ENCODE assay signal across 22 cellular contexts in the genomic region with DNA sequence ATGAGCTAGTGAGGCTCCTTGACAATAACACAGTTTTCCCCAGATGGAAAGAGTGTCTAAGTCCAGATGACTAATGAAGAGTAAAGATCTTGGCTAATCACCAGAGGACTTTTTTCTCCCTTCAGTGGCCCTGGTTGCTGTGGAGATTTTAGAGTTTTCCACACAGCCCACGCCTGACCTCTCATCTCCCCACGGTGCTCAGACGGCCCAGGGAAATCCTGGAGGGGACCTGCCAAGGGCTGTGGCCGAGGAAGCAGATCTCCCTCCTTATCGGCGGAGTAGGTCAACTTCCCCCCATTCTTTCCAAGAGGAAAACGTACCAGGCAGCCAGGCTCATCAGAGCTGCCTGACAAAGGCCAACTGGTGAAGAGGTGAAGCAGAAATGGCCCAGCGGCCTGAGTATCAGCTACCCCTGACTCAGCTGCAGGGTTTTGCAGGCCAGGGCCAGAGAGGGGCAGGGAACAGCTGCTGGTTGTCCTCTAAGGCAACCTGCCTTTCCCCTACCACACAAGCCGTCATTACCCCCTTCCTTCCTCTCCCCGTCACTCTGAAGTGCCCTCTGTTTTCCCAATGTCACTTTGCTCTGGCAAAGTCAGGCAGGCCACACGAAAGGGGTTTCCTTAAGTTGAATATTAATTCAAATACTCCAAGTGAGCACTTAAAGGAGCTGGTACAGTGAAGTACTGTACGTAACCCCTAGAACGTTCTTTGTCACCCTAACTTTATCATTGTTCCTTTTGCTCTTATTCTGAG.
DNase-seq lines count a peak whose midpoint lies in the region; ATAC-seq and TF ChIP-seq lines count a peak whose summit lies in the region.
"Had no signal": no experiment of that assay in that cellular context is flagged by ENCODE, and none has a peak within 500 bp of the region (broad histone marks: within the 10 kb centered on the region; RNA-seq: fewer than 3 reads in every experiment).

No MANE protein-coding gene starts in this region.

- H3K27ac ChIP-seq in vagina = peak overlapping the region; percentile 3
- H3K27ac ChIP-seq: BLaER1 treated with 17β-estradiol and CSF1 and Interleukin-3, amounts not matched to agents 10 nM and 100 nM; KMS-11; neutrophil; SJSA1; thoracic aorta had no signal

- H3K27me3 Mint-ChIP-seq in type B pancreatic cell = no peaks in the 10 kb centered on the region

- intact Hi-C loops in left cardiac atrium (cut with DNase I) = no loop called here
- intact Hi-C loops in mucosa of descending colon (cut with DNase I, micrococcal nuclease) = no loop called here
- intact Hi-C loops in vagina (cut with DNase I) = no loop called here

- H3K9me3 ChIP-seq in mucosa of descending colon = no peaks in the 10 kb centered on the region
- H3K9me3 ChIP-seq in vagina = no peaks in the 10 kb centered on the region
- H3K9me3 ChIP-seq: neutrophil, SJSA1, thoracic aorta had no signal

- no peak overlapping the region for H3K27ac Mint-ChIP-seq in type B pancreatic cell
- H3K27ac Mint-ChIP-seq: activated T-helper 2 cell treated with anti-CD3 and anti-CD28 coated beads, Interferon-gamma antibody, Interleukin-2, Interleukin-4, amounts not matched to agents 10 μg/mL and 5 μg/mL and 100 μg/mL, durations not matched to agents 14 hours and 24 hours and 36 hours; T-helper 2 cell treated with Interferon-gamma antibody and Interleukin-4, amounts not matched to agents 5 μg/mL and 100 μg/mL, for 36 hours had no signal

- H3K4me1 ChIP-seq in mucosa of descending colon (ENCODE audit: low read depth) (no peaks in the 10 kb centered on the region), vagina (peaks cover 11% of the 10 kb centered on the region)
- H3K4me1 ChIP-seq: SJSA1 had no signal

- H3K36me3 ChIP-seq in mucosa of descending colon (ENCODE audit: low read depth) = no peaks in the 10 kb centered on the region
- no peaks in the 10 kb centered on the region for H3K36me3 ChIP-seq in vagina
- H3K36me3 ChIP-seq: BLaER1 treated with 17β-estradiol and CSF1 and Interleukin-3, amounts not matched to agents 10 nM and 100 nM; neutrophil; SJSA1; thoracic aorta had no signal

- TF ChIP-seq CTCF in mucosa of descending colon (IDR thresholded peaks at IDR 0.05) (no peak), vagina (IDR thresholded peaks at IDR 0.05) (no peak), type B pancreatic cell (conservative IDR thresholded peaks at IDR 0.05) (no peak)

- no peaks in the 10 kb centered on the region for H3K36me3 Mint-ChIP-seq in type B pancreatic cell

- ATAC-seq in left cardiac atrium (peak; percentile 87 to 97), mucosa of descending colon (peak; percentile 14)

- TF ChIP-seq POLR2A in vagina (IDR thresholded peaks at IDR 0.05) = no peak

- DNase-seq in dermis microvascular lymphatic vessel endothelial cell (ENCODE audit: low read depth in 2 of 2) = peak; percentile 77 to 97
- peak; percentile 81 for DNase-seq in left cardiac atrium
- no peak for DNase-seq in mucosa of descending colon
- DNase-seq in vagina (ENCODE audit: extremely low spot score in 2 of 2) = no peak
- DNase-seq in type B pancreatic cell (ENCODE audit: extremely low spot score, unreplicated experiment) = no peak
- DNase-seq in retina = no peak
- no peak for DNase-seq in HPDE6-E6E7 (ENCODE audit: extremely low spot score)
- DNase-seq: activated CD8-positive, alpha-beta memory T cell treated with anti-CD3 and anti-CD28 coated beads for 24 hours; amygdala; cerebellar nuclear complex; DMS53; H9; midbrain; NCI-H1048; small intestine had no signal

- no peaks in the 10 kb centered on the region for H3K27me3 ChIP-seq in vagina
- H3K27me3 ChIP-seq: BLaER1 treated with 17β-estradiol and CSF1 and Interleukin-3, amounts not matched to agents 10 nM and 100 nM; SJSA1 had no signal

- H3K4me3 ChIP-seq in mucosa of descending colon = no peak overlapping the region
- no peak overlapping the region for H3K4me3 ChIP-seq in vagina
- H3K4me3 ChIP-seq: BLaER1 treated with 17β-estradiol and CSF1 and Interleukin-3, amounts not matched to agents 10 nM and 100 nM; SJSA1; thoracic aorta had no signal

- no peaks in the 10 kb centered on the region for H3K4me1 Mint-ChIP-seq in type B pancreatic cell (ENCODE audit: unreplicated experiment)
- H3K4me1 Mint-ChIP-seq: H9 had no signal

- peaks cover 8% of the 10 kb centered on the region for H3K9me3 Mint-ChIP-seq in type B pancreatic cell
- H3K9me3 Mint-ChIP-seq: activated T-helper 2 cell treated with anti-CD3 and anti-CD28 coated beads, Interferon-gamma antibody, Interleukin-2, Interleukin-4, amounts not matched to agents 10 μg/mL and 5 μg/mL and 100 μg/mL, durations not matched to agents 14 hours and 24 hours and 36 hours; T-helper 2 cell treated with Interferon-gamma antibody and Interleukin-4, amounts not matched to agents 5 μg/mL and 100 μg/mL, for 36 hours had no signal

- no peak overlapping the region for H3K4me3 Mint-ChIP-seq in type B pancreatic cell
- H3K4me3 Mint-ChIP-seq: H9; T-helper 2 cell treated with Interferon-gamma antibody and Interleukin-4, amounts not matched to agents 5 μg/mL and 100 μg/mL, for 36 hours had no signal

Comparison
In these comparisons a context has a peak if more than half of its experiments do, and no peak if none do; other contexts are left out.
1. DNase-seq: peak in dermis microvascular lymphatic vessel endothelial cell (2 of 2) and left cardiac atrium (single experiment); none in mucosa of descending colon (0 of 3), vagina (0 of 2), type B pancreatic cell (single experiment), retina (single experiment) and HPDE6-E6E7 (single experiment).